In the genomic region with DNA sequence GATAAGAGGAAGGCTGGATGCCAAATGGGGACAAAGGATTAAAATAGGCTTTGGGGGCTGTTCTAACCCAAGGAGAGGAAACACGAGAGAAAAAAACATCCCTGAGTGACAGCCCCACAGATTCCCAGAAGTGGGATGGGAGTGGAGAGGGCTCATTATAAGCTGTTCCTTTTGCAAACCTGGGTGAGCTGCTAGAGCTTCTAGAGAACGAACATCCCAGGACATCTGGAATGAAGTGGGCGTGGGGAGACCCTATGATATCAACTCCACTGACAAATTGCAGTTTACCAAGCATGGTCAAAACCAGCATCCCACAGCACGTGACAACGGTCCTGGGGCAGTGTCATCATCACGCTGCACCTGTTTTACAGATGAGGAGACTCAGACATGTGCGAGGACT, we compare ENCODE assay signal across 1 cellular context.
TF ChIP-seq lines count a peak whose summit lies in the region.

No MANE protein-coding gene starts in this region.

TF ChIP-seq in H1, 55 proteins besides CTCF, POLR2A, EP300 and RAD21 (continued from another document):
- TF ChIP-seq ATF3 (IDR thresholded peaks at IDR 0.05; ENCODE audit: insufficient read depth, low read depth, low read length): no peak
- no peak for TF ChIP-seq SUZ12 (IDR thresholded peaks at IDR 0.05; ENCODE audit: low read length)
- TF ChIP-seq CBX5 (IDR thresholded peaks at IDR 0.05; ENCODE audit: low read depth, low read length): no peak
- TF ChIP-seq KDM4A (IDR thresholded peaks at IDR 0.05; ENCODE audit: low read depth, low read length, severe bottlenecking): no peak
- no peak for TF ChIP-seq BACH1 (IDR thresholded peaks at IDR 0.05; ENCODE audit: low read length)
